19 cellular contexts compared by ENCODE assay signal in the genomic region with DNA sequence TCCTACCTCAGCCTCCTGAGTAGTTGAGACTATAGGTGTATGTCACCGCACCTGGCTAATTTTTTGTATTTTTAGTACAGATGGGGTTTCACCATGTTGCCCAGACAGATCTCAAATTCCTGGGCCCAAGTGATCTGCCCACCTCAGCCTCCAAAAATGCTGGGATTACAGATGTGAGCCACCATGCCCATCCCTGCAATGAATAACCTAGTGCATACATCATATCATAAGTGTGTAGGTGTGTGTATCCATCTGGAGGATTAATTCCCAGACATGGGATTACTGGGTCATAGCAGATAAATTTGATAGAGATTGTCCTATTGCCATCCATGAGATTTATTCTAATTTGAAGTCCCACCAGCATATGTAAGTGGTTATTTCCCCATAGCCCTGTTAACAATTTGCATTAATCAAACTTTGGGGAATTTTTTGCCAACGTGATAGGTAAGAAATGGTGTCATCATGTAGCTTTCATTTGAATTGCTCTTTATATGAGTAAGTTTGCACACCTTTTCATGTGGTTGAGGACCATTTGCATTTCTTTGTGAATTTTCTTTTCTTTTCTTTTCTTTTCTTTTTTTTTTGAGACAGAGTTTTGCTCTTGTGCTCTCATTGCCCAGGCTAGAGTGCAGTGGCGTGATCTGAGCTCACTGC. TPM values are rescaled to one million over a fixed set of nuclear protein-coding genes. Genes with fewer than 3 reads are reported as not detected.
A peak's percentile ranks its signal among the peaks of the same experiment; 100 is the strongest.
DNase-seq lines count a peak whose midpoint lies in the region; ATAC-seq and TF ChIP-seq lines count a peak whose summit lies in the region.
"Had no signal": no experiment of that assay in that cellular context is flagged by ENCODE, and none has a peak within 500 bp of the region (broad histone marks: within the 10 kb centered on the region; RNA-seq: fewer than 3 reads in every experiment).

No MANE protein-coding gene starts in this region.

- intact Hi-C loops in thyroid gland (cut with DNase I): no loop called here

- CTCF ChIA-PET in activated CD8-positive, alpha-beta memory T cell treated with anti-CD3 and anti-CD28 coated beads, Interleukin-2, amount 10 ng/mL, durations not matched to agents 7 days and 5 days (lab: Charles Lee): no interaction called here

- TF ChIP-seq POLR2A in thyroid gland (IDR thresholded peaks at IDR 0.05): no peak

- TF ChIP-seq CTCF in thyroid gland (IDR thresholded peaks at IDR 0.05): no peak

- 89 to 96% methylated on average over 3 of the region's 3 CpGs for WGBS in thyroid gland, 2 donors

- H3K9me3 ChIP-seq in thyroid gland: no peaks in the 10 kb centered on the region
- H3K9me3 ChIP-seq: MG63 had no signal

- peak overlapping the region; percentile 41 for H3K27ac Mint-ChIP-seq in activated naive CD8-positive, alpha-beta T cell
- no peak overlapping the region for H3K27ac Mint-ChIP-seq in stimulated activated effector memory CD8-positive, alpha-beta T cell treated with anti-CD3 and anti-CD28 coated beads, Interleukin-12 subunit alpha, Interleukin-12 subunit beta, amount 100 ng/mL, for 72 hours
- H3K27ac Mint-ChIP-seq in activated CD8-positive, alpha-beta memory T cell treated with anti-CD3 and anti-CD28 coated beads, Interleukin-2, amount 10 ng/mL, durations not matched to agents 7 days and 5 days: no peak overlapping the region

- no peak overlapping the region for H3K4me3 Mint-ChIP-seq in activated naive CD8-positive, alpha-beta T cell
- H3K4me3 Mint-ChIP-seq in stimulated activated effector memory CD8-positive, alpha-beta T cell treated with anti-CD3 and anti-CD28 coated beads, Interleukin-12 subunit alpha, Interleukin-12 subunit beta, amount 100 ng/mL, for 72 hours: no peak overlapping the region
- no peak overlapping the region for H3K4me3 Mint-ChIP-seq in activated CD8-positive, alpha-beta memory T cell treated with anti-CD3 and anti-CD28 coated beads, Interleukin-2, amount 10 ng/mL, durations not matched to agents 7 days and 5 days
- H3K4me3 Mint-ChIP-seq: CD14-positive monocyte had no signal

- peak; percentile 87 to 92 for ATAC-seq in activated CD4-positive, CD25-positive, alpha-beta regulatory T cell treated with anti-CD3 and anti-CD28 coated beads, Interleukin-2, amount 50 U/mL, for 24 hours
- ATAC-seq in stimulated activated effector memory CD8-positive, alpha-beta T cell treated with anti-CD3 and anti-CD28 coated beads, Interleukin-12 subunit alpha, Interleukin-12 subunit beta, amount 100 ng/mL, for 72 hours: peak; percentile 51
- no peak for ATAC-seq in activated CD8-positive, alpha-beta memory T cell treated with anti-CD3 and anti-CD28 coated beads, Interleukin-2, amount 10 ng/mL, durations not matched to agents 7 days and 5 days

- H3K36me3 Mint-ChIP-seq in activated naive CD8-positive, alpha-beta T cell: peaks cover 5% of the 10 kb centered on the region
- H3K36me3 Mint-ChIP-seq in stimulated activated effector memory CD8-positive, alpha-beta T cell treated with anti-CD3 and anti-CD28 coated beads, Interleukin-12 subunit alpha, Interleukin-12 subunit beta, amount 100 ng/mL, for 72 hours: no peaks in the 10 kb centered on the region
- no peaks in the 10 kb centered on the region for H3K36me3 Mint-ChIP-seq in activated CD8-positive, alpha-beta memory T cell treated with anti-CD3 and anti-CD28 coated beads, Interleukin-2, amount 10 ng/mL, durations not matched to agents 7 days and 5 days
- H3K36me3 Mint-ChIP-seq: CD14-positive monocyte had no signal

- H3K27me3 Mint-ChIP-seq in activated naive CD8-positive, alpha-beta T cell: no peaks in the 10 kb centered on the region
- H3K27me3 Mint-ChIP-seq in activated CD8-positive, alpha-beta memory T cell treated with anti-CD3 and anti-CD28 coated beads, Interleukin-2, amount 10 ng/mL, durations not matched to agents 7 days and 5 days: no peaks in the 10 kb centered on the region

- H3K27me3 ChIP-seq in thyroid gland: no peaks in the 10 kb centered on the region
- H3K27me3 ChIP-seq: MG63 had no signal

- H3K27ac ChIP-seq in thyroid gland: no peak overlapping the region
- H3K27ac ChIP-seq: 22Rv1, PC-9 had no signal

- no peak for DNase-seq in activated CD4-positive, CD25-positive, alpha-beta regulatory T cell treated with anti-CD3 and anti-CD28 coated beads, Interleukin-2, amount 50 U/mL, for 72 hours
- peak; percentile 37 for DNase-seq in activated naive CD4-positive, alpha-beta T cell treated with anti-CD3 and anti-CD28 coated beads, Interleukin-2, amount 50 U/mL, for 16 hours
- no peak for DNase-seq in activated naive CD4-positive, alpha-beta T cell (lab: John Stamatoyannopoulos, UW)
- no peak for DNase-seq in stimulated activated effector memory CD8-positive, alpha-beta T cell treated with anti-CD3 and anti-CD28 coated beads, Interleukin-12 subunit alpha, Interleukin-12 subunit beta, amount 100 ng/mL, for 72 hours (ENCODE audit: low spot score in 2 of 2)
- no peak for DNase-seq in activated CD8-positive, alpha-beta memory T cell treated with anti-CD3 and anti-CD28 coated beads, Interleukin-2, amount 10 ng/mL, durations not matched to agents 7 days and 5 days
- no peak for DNase-seq in thyroid gland
- DNase-seq: DMS79, Kasumi-1, MG63, NCI-H1048, NCI-H1436, NCI-H1930, NCI-H2171, NCI-H526, PC-9 had no signal

- no peaks in the 10 kb centered on the region for H3K9me3 Mint-ChIP-seq in activated naive CD8-positive, alpha-beta T cell (ENCODE audit: low read depth)
- H3K9me3 Mint-ChIP-seq in stimulated activated effector memory CD8-positive, alpha-beta T cell treated with anti-CD3 and anti-CD28 coated beads, Interleukin-12 subunit alpha, Interleukin-12 subunit beta, amount 100 ng/mL, for 72 hours: no peaks in the 10 kb centered on the region
- no peaks in the 10 kb centered on the region for H3K9me3 Mint-ChIP-seq in activated CD8-positive, alpha-beta memory T cell treated with anti-CD3 and anti-CD28 coated beads, Interleukin-2, amount 10 ng/mL, durations not matched to agents 7 days and 5 days (ENCODE audit: low read depth)
- H3K9me3 Mint-ChIP-seq: CD14-positive monocyte had no signal

- H3K4me1 ChIP-seq in thyroid gland: no peaks in the 10 kb centered on the region

- H3K4me3 ChIP-seq in thyroid gland (replicated peaks in 1 of 3): no peak overlapping the region
- H3K4me3 ChIP-seq: MG63, PC-9 had no signal

- no peaks in the 10 kb centered on the region for H3K36me3 ChIP-seq in thyroid gland
- H3K36me3 ChIP-seq: MG63 had no signal

- H3K4me1 Mint-ChIP-seq in activated naive CD8-positive, alpha-beta T cell (ENCODE audit: low read depth): peaks cover 32% of the 10 kb centered on the region
- H3K4me1 Mint-ChIP-seq in stimulated activated effector memory CD8-positive, alpha-beta T cell treated with anti-CD3 and anti-CD28 coated beads, Interleukin-12 subunit alpha, Interleukin-12 subunit beta, amount 100 ng/mL, for 72 hours: no peaks in the 10 kb centered on the region
- no peaks in the 10 kb centered on the region for H3K4me1 Mint-ChIP-seq in activated CD8-positive, alpha-beta memory T cell treated with anti-CD3 and anti-CD28 coated beads, Interleukin-2, amount 10 ng/mL, durations not matched to agents 7 days and 5 days
- H3K4me1 Mint-ChIP-seq: CD14-positive monocyte had no signal

RNA-seq across cellular contexts. Expression of gene BACH2, which starts 29.9 kb away (rescaled TPM):
- total RNA-seq in activated CD8-positive, alpha-beta memory T cell treated with anti-CD3 and anti-CD28 coated beads, Interleukin-2, amount 10 ng/mL, durations not matched to agents 7 days and 5 days: 10 to 100 TPM; 21.5 to 22.6 TPM
- 1 to 10 TPM in 3 of 4 donors, under 1 TPM in 1; 0.98 to 6.6 (median 3.9) TPM for total RNA-seq in thyroid gland
